8 cellular contexts compared by ENCODE assay signal in genomic region chr1:93079685-93080141, GRCh38. TPM values are rescaled to one million over a fixed set of nuclear protein-coding genes. Genes with fewer than 3 reads are reported as not detected.
DNase-seq lines count a peak whose midpoint lies in the region; ATAC-seq and TF ChIP-seq lines count a peak whose summit lies in the region.

No MANE protein-coding gene starts in this region.

- H3K36me3 ChIP-seq in fibroblast of lung (ENCODE audit: control insufficient read depth, insufficient read depth, low read length) (no peaks in the 10 kb centered on the region), upper lobe of right lung (no peaks in the 10 kb centered on the region)

- TF ChIP-seq POLR2A in NB4 (IDR thresholded peaks at IDR 0.05; ENCODE audit: extremely low read depth, insufficient read length): no peak

- H3K4me1 Mint-ChIP-seq in naive thymus-derived CD8-positive, alpha-beta T cell: peaks cover 17 to 66% (median 48%) of the 10 kb centered on the region in 4 donors

- no peaks in the 10 kb centered on the region for H3K9me3 ChIP-seq in fibroblast of lung (ENCODE audit: control insufficient read depth, insufficient read depth, low read depth, low read length)
- H3K9me3 ChIP-seq in upper lobe of right lung: no peaks in the 10 kb centered on the region

- DNase-seq in GM10248 (ENCODE audit: extremely low spot score): peak; percentile 18
- DNase-seq in NB4 (ENCODE audit: low read depth): peak; percentile 75
- DNase-seq in activated T-cell treated with anti-CD3 and anti-CD28 coated beads for 24 hours (ENCODE audit: low read depth): peak; percentile 17
- DNase-seq in fibroblast of lung (ENCODE audit: low read depth in 2 of 2): peak in 1 of 2 donors; percentile 19
- peak in 5 of 10 donors; percentile 9 to 39 (median 14) for DNase-seq in naive thymus-derived CD8-positive, alpha-beta T cell
- peak; percentile 70 for DNase-seq in upper lobe of right lung
- no peak for DNase-seq in 8988T

- peak overlapping the region; percentile 88 to 99 (median 99) for H3K27ac Mint-ChIP-seq in naive thymus-derived CD8-positive, alpha-beta T cell

- H3K9ac ChIP-seq in fibroblast of lung (ENCODE audit: insufficient read depth, low read length): peak overlapping the region; percentile 84

- H3K36me3 Mint-ChIP-seq in naive thymus-derived CD8-positive, alpha-beta T cell: peaks cover 14 to 16% (median 15%) of the 10 kb centered on the region in 3 donors

- peak overlapping the region; percentile 92 for H3K27ac ChIP-seq in fibroblast of lung (ENCODE audit: insufficient read depth, low read length)
- peak overlapping the region; percentile 83 for H3K27ac ChIP-seq in upper lobe of right lung

- H3K4me3 Mint-ChIP-seq in naive thymus-derived CD8-positive, alpha-beta T cell: peak overlapping the region; percentile 90 to 100 (median 97)

- H3K4me3 ChIP-seq in NB4 (ENCODE audit: low read depth, low read length): peak overlapping the region; percentile 100
- peak overlapping the region; percentile 75 to 99 (median 96) for H3K4me3 ChIP-seq in fibroblast of lung (replicated peaks in 1 of 4; ENCODE audit: control extremely low read depth in 1 of 4, insufficient read depth in 1 of 4, low read depth in 3 of 4, low read length in 4 of 4)
- H3K4me3 ChIP-seq in upper lobe of right lung: peak overlapping the region; percentile 81

- TF ChIP-seq CTCF in GM10248 (IDR thresholded peaks at IDR 0.05; ENCODE audit: control extremely low read depth, extremely low read depth, low read depth, missing control alignments) (no peak), NB4 (IDR thresholded peaks at IDR 0.05; ENCODE audit: low read depth, low read length) (no peak), fibroblast of lung (conservative IDR thresholded peaks at IDR 0.05 in 1 of 2, IDR thresholded peaks at IDR 0.05 in 1 of 2; ENCODE audit: low read depth in 1 of 2, low read length in 2 of 2) (no peak), upper lobe of right lung (IDR thresholded peaks at IDR 0.05) (no peak)

- H2AFZ ChIP-seq in fibroblast of lung (ENCODE audit: low read length): peak overlapping the region; percentile 99

- peak overlapping the region; percentile 71 for H3K4me2 ChIP-seq in fibroblast of lung (ENCODE audit: extremely low read depth, insufficient read depth, low read length)

- peaks cover 56% of the 10 kb centered on the region for H3K79me2 ChIP-seq in fibroblast of lung (ENCODE audit: control insufficient read depth, insufficient read depth, low read length)

- H3K4me1 ChIP-seq in fibroblast of lung (ENCODE audit: control insufficient read depth, extremely low read depth, insufficient read depth, low read length): peaks cover 4% of the 10 kb centered on the region
- peaks cover 18% of the 10 kb centered on the region for H3K4me1 ChIP-seq in upper lobe of right lung

- no peaks in the 10 kb centered on the region for H3K27me3 Mint-ChIP-seq in naive thymus-derived CD8-positive, alpha-beta T cell

- H3K9me3 Mint-ChIP-seq in naive thymus-derived CD8-positive, alpha-beta T cell: no peaks in the 10 kb centered on the region

- no peak for ATAC-seq in naive thymus-derived CD8-positive, alpha-beta T cell
- ATAC-seq in upper lobe of right lung (peak; percentile 8), HG03378 (IDR thresholded peaks at IDR 0.05; ENCODE audit: unreplicated experiment) (no peak)

- intact Hi-C loops in upper lobe of right lung (cut with DNase I): no loop called here

- H3K27me3 ChIP-seq in fibroblast of lung (ENCODE audit: control insufficient read depth, insufficient read depth, low read length) (no peaks in the 10 kb centered on the region), upper lobe of right lung (no peaks in the 10 kb centered on the region)

- POLR2A ChIA-PET in GM10248 (lab: Yijun Ruan, JAX): interaction anchor here (0.5 to 1.0 kb wide), 3 partner anchors 16 to 41 kb away, joined by 3 to 7 read pairs (median 5); no protein-coding TSS in a partner anchor
- POLR2A ChIA-PET in naive thymus-derived CD8-positive, alpha-beta T cell (lab: Charles Lee): interaction anchor here (0.6 to 3.9 kb wide), 16 partner anchors 10 to 1993 kb away, joined by 3 to 40 read pairs (median 6); partner anchors contain the start of genes ALG14, CCDC18, DIPK1A and DNTTIP2

- CTCF ChIA-PET in GM10248 (lab: Yijun Ruan, JAX): interaction anchor here (0.8 to 4.2 kb wide), 27 partner anchors 9 to 550 kb away, joined by 3 to 33 read pairs (median 3); no protein-coding TSS in a partner anchor

- H4K20me1 ChIP-seq in fibroblast of lung (ENCODE audit: control insufficient read depth, extremely low read depth, insufficient read depth, low read length): no peaks in the 10 kb centered on the region

RNA-seq across cellular contexts. Expression of gene MTF2, which starts 0.6 kb away (rescaled TPM):
- total RNA-seq in fibroblast of lung: 8.6 and 13.6 TPM in 2 replicates
- polyA plus RNA-seq in fibroblast of lung: 8.9 and 14.3 TPM in 2 replicates
- 5.0 and 7.5 TPM in 2 replicates for polyA plus RNA-seq in fibroblast of lung (2012)
- polyA minus RNA-seq in fibroblast of lung (ENCODE audit: low replicate concordance): 8.0 and 10.2 TPM in 2 replicates
- 10 to 100 TPM; 43.7 to 46.3 TPM for total RNA-seq in naive thymus-derived CD8-positive, alpha-beta T cell
- polyA plus RNA-seq in naive thymus-derived CD8-positive, alpha-beta T cell: 10 to 100 TPM; 53.0 to 67.7 (median 61.0) TPM
- total RNA-seq in upper lobe of right lung: 26.3 TPM
